Comparison of ENCODE assay signal across 13 cellular contexts in genomic region chr16:9115277-9115676, GRCh38. TPM values are rescaled to one million over a fixed set of nuclear protein-coding genes. Genes with fewer than 3 reads are reported as not detected.
DNase-seq lines count a peak whose midpoint lies in the region; ATAC-seq and TF ChIP-seq lines count a peak whose summit lies in the region.
"Had no signal": no experiment of that assay in that cellular context is flagged by ENCODE, and none has a peak within 500 bp of the region (broad histone marks: within the 10 kb centered on the region; RNA-seq: fewer than 3 reads in every experiment).

No MANE protein-coding gene starts in this region.

- POLR2A ChIA-PET in CD8-positive, alpha-beta T cell (lab: Charles Lee), result interaction anchor here (0.9 kb wide), 1 partner anchor 22 kb away, joined by 3 read pairs; no protein-coding TSS in a partner anchor
- POLR2A ChIA-PET in PC-9 (lab: Charles Lee; ENCODE audit: unreplicated experiment), result no interaction called here

- H3K23ac ChIP-seq in mesendoderm (ENCODE audit: low read length), result no peak overlapping the region

- peaks cover 10% of the 10 kb centered on the region for H3K36me3 ChIP-seq in CD8-positive, alpha-beta T cell (ENCODE audit: insufficient read depth, low read length)
- H3K36me3 ChIP-seq in PC-9 (ENCODE audit: low read depth) (peaks cover 46% of the 10 kb centered on the region), endodermal cell (ENCODE audit: control insufficient read depth, insufficient read depth, low read length) (peaks cover 90% of the 10 kb centered on the region), mesendoderm (ENCODE audit: control insufficient read depth, insufficient read depth, low read length) (peaks cover 3% of the 10 kb centered on the region), MM.1S (replicated peaks; ENCODE audit: insufficient read depth, low read length) (peaks cover 11% of the 10 kb centered on the region; the same call in 1 of the 2 replicates), BE2C (peaks cover 75% of the 10 kb centered on the region)

- no peak overlapping the region for H3K56ac ChIP-seq in mesendoderm (ENCODE audit: low read length)

- H3K27ac Mint-ChIP-seq in CD8-positive, alpha-beta T cell, result peak overlapping the region; percentile 92
- H3K27ac Mint-ChIP-seq in endodermal cell, result peak overlapping the region; percentile 85

- H3K9me3 Mint-ChIP-seq in CD8-positive, alpha-beta T cell, result no peaks in the 10 kb centered on the region
- no peaks in the 10 kb centered on the region for H3K9me3 Mint-ChIP-seq in endodermal cell

- TF ChIP-seq CTCF in CD8-positive, alpha-beta T cell (IDR thresholded peaks at IDR 0.05), result no peak
- TF ChIP-seq CTCF in PC-9 (conservative IDR thresholded peaks at IDR 0.05) (no peak), endodermal cell (conservative IDR thresholded peaks at IDR 0.05) (no peak), MM.1S (IDR thresholded peaks at IDR 0.05; ENCODE audit: low read length) (no peak), BE2C (IDR thresholded peaks at IDR 0.05; ENCODE audit: low read depth, low read length) (no peak)

- H4K5ac ChIP-seq in mesendoderm (ENCODE audit: low read length), result no peak overlapping the region

- H3K4me1 ChIP-seq in CD8-positive, alpha-beta T cell (ENCODE audit: insufficient read depth, low read length), result peaks cover 50% of the 10 kb centered on the region
- H3K4me1 ChIP-seq in PC-9 (replicated peaks; ENCODE audit: insufficient read depth), result peaks cover 66% of the 10 kb centered on the region
- H3K4me1 ChIP-seq in endodermal cell (ENCODE audit: control insufficient read depth, insufficient read depth, low read length), result peaks cover 22% of the 10 kb centered on the region
- H3K4me1 ChIP-seq in mesendoderm (ENCODE audit: control insufficient read depth, low read depth, low read length), result peaks cover 7% of the 10 kb centered on the region
- H3K4me1 ChIP-seq in MM.1S (ENCODE audit: low read length), result no peaks in the 10 kb centered on the region
- peaks cover 18% of the 10 kb centered on the region for H3K4me1 ChIP-seq in BE2C

- H4K8ac ChIP-seq in mesendoderm (ENCODE audit: low read depth, low read length), result no peak overlapping the region

- no peak overlapping the region for H3K4ac ChIP-seq in mesendoderm (ENCODE audit: low read depth, low read length)

- no peak overlapping the region for H3K4me3 ChIP-seq in CD8-positive, alpha-beta T cell (ENCODE audit: low read depth, low read length)
- H3K4me3 ChIP-seq in PC-9 (peak overlapping the region; percentile 35; the same call in 1 of the 2 replicates), endodermal cell (ENCODE audit: low read length) (no peak overlapping the region), mesendoderm (ENCODE audit: low read length) (no peak overlapping the region), MM.1S (ENCODE audit: low read length) (no peak overlapping the region), BE2C (ENCODE audit: low read depth, low read length) (no peak overlapping the region)
- H3K4me3 ChIP-seq: coronary artery, tibial nerve had no signal

- WGBS in endodermal cell (ENCODE audit: insufficient coverage in 1 of 2, insufficient read length in 1 of 2), 2 experiments, result 85 to 90% methylated on average over 3 of the region's 3 CpGs
- WGBS in mesendoderm (ENCODE audit: extremely low coverage, insufficient coverage, low lambda C conversion rate), result no CpG with 5 or more reads among the region's 3 CpGs

- H3K9me2 ChIP-seq in PC-9 (ENCODE audit: insufficient read depth) (no peaks in the 10 kb centered on the region), MM.1S (replicated peaks; ENCODE audit: insufficient read depth, low read length) (no peaks in the 10 kb centered on the region)

- no peak overlapping the region for H2BK15ac ChIP-seq in mesendoderm (replicated peaks; ENCODE audit: low read depth)

- CTCF ChIA-PET in CD8-positive, alpha-beta T cell (lab: Charles Lee), result no interaction called here
- CTCF ChIA-PET in PC-9 (lab: Charles Lee), result no interaction called here

- peaks cover 27% of the 10 kb centered on the region for H3K79me1 ChIP-seq in mesendoderm (ENCODE audit: low read length)

- H3F3A ChIP-seq in PC-9 (ENCODE audit: insufficient read depth, low read depth) (peaks cover 72% of the 10 kb centered on the region), MM.1S (ENCODE audit: insufficient read depth, low read length) (0 out of 2 replicates have a peak, but pooled peaks cover 4% of the 10 kb centered on the region)

- H3K27me3 Mint-ChIP-seq in CD8-positive, alpha-beta T cell (ENCODE audit: low read depth), result no peaks in the 10 kb centered on the region
- H3K27me3 Mint-ChIP-seq in endodermal cell (ENCODE audit: insufficient read depth), result no peaks in the 10 kb centered on the region

- H2AFZ ChIP-seq in PC-9 (no peak overlapping the region), MM.1S (ENCODE audit: low read length) (no peak overlapping the region)

- peaks cover 86% of the 10 kb centered on the region for H3K4me1 Mint-ChIP-seq in CD8-positive, alpha-beta T cell (ENCODE audit: low read depth)
- H3K4me1 Mint-ChIP-seq in endodermal cell, result peaks cover 56% of the 10 kb centered on the region

- H3K4me3 Mint-ChIP-seq in CD8-positive, alpha-beta T cell, result no peak overlapping the region
- no peak overlapping the region for H3K4me3 Mint-ChIP-seq in endodermal cell

- H3K9me3 ChIP-seq in CD8-positive, alpha-beta T cell (ENCODE audit: low read length), result no peaks in the 10 kb centered on the region
- H3K9me3 ChIP-seq in PC-9 (ENCODE audit: insufficient read depth, low read depth) (no peaks in the 10 kb centered on the region), endodermal cell (ENCODE audit: control insufficient read depth, low read length) (no peaks in the 10 kb centered on the region), MM.1S (replicated peaks; ENCODE audit: insufficient read depth, low read length) (no peaks in the 10 kb centered on the region), BE2C (no peaks in the 10 kb centered on the region; the same call in 1 of the 2 replicates)
- H3K9me3 ChIP-seq: tibial nerve had no signal

- no TSS peak for BruUV-seq in PC-9 (replicated peaks; lab: Mats Ljungman, UMichigan)

- H2BK5ac ChIP-seq in mesendoderm (ENCODE audit: low read length), result no peak overlapping the region

- no peak for ATAC-seq in CD8-positive, alpha-beta T cell

- no peak overlapping the region for H3K27ac ChIP-seq in CD8-positive, alpha-beta T cell (ENCODE audit: low read depth, low read length)
- H3K27ac ChIP-seq in PC-9 (peak overlapping the region; percentile 89), endodermal cell (ENCODE audit: low read depth, low read length) (no peak overlapping the region), mesendoderm (ENCODE audit: low read depth, low read length) (no peak overlapping the region), MM.1S (ENCODE audit: low read length) (no peak overlapping the region)
- H3K27ac ChIP-seq: coronary artery, tibial nerve, VCaP had no signal

- H3K36me3 Mint-ChIP-seq in CD8-positive, alpha-beta T cell, result peaks cover 87% of the 10 kb centered on the region
- H3K36me3 Mint-ChIP-seq in endodermal cell (ENCODE audit: low read depth), result peaks cover 54% of the 10 kb centered on the region

- H2BK120ac ChIP-seq in mesendoderm (ENCODE audit: low read depth, low read length), result no peak overlapping the region

- H2AK5ac ChIP-seq in mesendoderm (ENCODE audit: low read length), result no peak overlapping the region

- H3K27me3 ChIP-seq in CD8-positive, alpha-beta T cell (ENCODE audit: insufficient read depth, low read length), result no peaks in the 10 kb centered on the region
- no peaks in the 10 kb centered on the region for H3K27me3 ChIP-seq in PC-9 (ENCODE audit: insufficient read depth, low read depth)
- H3K27me3 ChIP-seq in endodermal cell (ENCODE audit: control insufficient read depth, insufficient read depth, low read length, poor library complexity, severe bottlenecking), result no peaks in the 10 kb centered on the region
- no peaks in the 10 kb centered on the region for H3K27me3 ChIP-seq in mesendoderm (ENCODE audit: insufficient read depth, low read length, poor library complexity)
- H3K27me3 ChIP-seq in MM.1S (replicated peaks; ENCODE audit: insufficient read depth, low read length), result no peaks in the 10 kb centered on the region
- H3K27me3 ChIP-seq in BE2C, result no peaks in the 10 kb centered on the region
- H3K27me3 ChIP-seq: tibial nerve had no signal

- H3K4me2 ChIP-seq in PC-9 (peak overlapping the region; percentile 73), mesendoderm (ENCODE audit: low read length) (no peak overlapping the region), MM.1S (ENCODE audit: low read depth, low read length) (no peak overlapping the region)

- H3K9ac ChIP-seq in endodermal cell (ENCODE audit: extremely low read depth, low read length, poor library complexity, severe bottlenecking) (no peak overlapping the region), mesendoderm (ENCODE audit: low read length) (no peak overlapping the region), MM.1S (ENCODE audit: low read length) (no peak overlapping the region)

- intact Hi-C loops in CD8-positive, alpha-beta T cell (cut with DNase I, micrococcal nuclease), result no loop called here
- intact Hi-C loops in PC-9 (cut with micrococcal nuclease; ENCODE audit: unreplicated experiment), result loop anchor here (1.0 kb wide), 1 partner anchor 16 kb away; no protein-coding TSS in a partner anchor

- DNase-seq in CD8-positive, alpha-beta T cell, result no peak
- peak; percentile 43 to 91 for DNase-seq in PC-9
- DNase-seq in endodermal cell, result peak; percentile 20
- DNase-seq in mesendoderm, result peak; percentile 87
- DNase-seq in MM.1S, result no peak
- no peak for DNase-seq in germinal center (ENCODE audit: low spot score)
- DNase-seq in effector CD4-positive, alpha-beta T cell, result no peak
- no peak for DNase-seq in BE2C
- DNase-seq: DND-41; stimulated activated CD8-positive, alpha-beta memory T cell treated with anti-CD3 and anti-CD28 coated beads, Interleukin-4, amount 100 ng/mL, for 48 hours had no signal

- no peak overlapping the region for H3K18ac ChIP-seq in mesendoderm (ENCODE audit: low read length)

- H4K20me1 ChIP-seq in PC-9 (ENCODE audit: insufficient read depth), result peaks cover 29% of the 10 kb centered on the region
- peaks cover 39% of the 10 kb centered on the region for H4K20me1 ChIP-seq in MM.1S (ENCODE audit: insufficient read depth, low read length)

- H3K79me2 ChIP-seq in PC-9 (ENCODE audit: low read depth) (peaks cover 98% of the 10 kb centered on the region), mesendoderm (ENCODE audit: control insufficient read depth, insufficient read depth, low read length) (peaks cover 73% of the 10 kb centered on the region), MM.1S (ENCODE audit: low read length) (peaks cover 98% of the 10 kb centered on the region)

RNA-seq across cellular contexts. Expression of gene HAPSTR1, which starts 23.8 kb away (rescaled TPM):
- total RNA-seq in CD8-positive, alpha-beta T cell, result 100 to 1,000 TPM; 189 to 191 TPM
- total RNA-seq in PC-9 (2021) (61.1 and 82.8 TPM in 2 replicates), endodermal cell (10 to 100 TPM; 60.9 to 68.5 TPM)
- polyA plus RNA-seq in endodermal cell (2013, experiment 1 of 2), result 34.8 TPM
- 35.4 TPM for polyA plus RNA-seq in endodermal cell (2013, experiment 2 of 2)
- polyA plus RNA-seq in mesendoderm (2013, experiment 1 of 2), result 32.0 TPM
- 30.7 TPM for polyA plus RNA-seq in mesendoderm (2013, experiment 2 of 2)
- 34.2 TPM for polyA plus RNA-seq in BE2C (2012; ENCODE audit: insufficient read depth, insufficient read length, low read depth)

Comparison
In these comparisons a context has a peak if more than half of its experiments do, and no peak if none do; other contexts are left out.
1. DNase-seq: peak in PC-9 (2 of 2), endodermal cell (single experiment) and mesendoderm (single experiment); none in CD8-positive, alpha-beta T cell (0 of 7), MM.1S (single experiment), germinal center (single experiment), effector CD4-positive, alpha-beta T cell (single experiment) and BE2C (single experiment).